In the genomic region with DNA sequence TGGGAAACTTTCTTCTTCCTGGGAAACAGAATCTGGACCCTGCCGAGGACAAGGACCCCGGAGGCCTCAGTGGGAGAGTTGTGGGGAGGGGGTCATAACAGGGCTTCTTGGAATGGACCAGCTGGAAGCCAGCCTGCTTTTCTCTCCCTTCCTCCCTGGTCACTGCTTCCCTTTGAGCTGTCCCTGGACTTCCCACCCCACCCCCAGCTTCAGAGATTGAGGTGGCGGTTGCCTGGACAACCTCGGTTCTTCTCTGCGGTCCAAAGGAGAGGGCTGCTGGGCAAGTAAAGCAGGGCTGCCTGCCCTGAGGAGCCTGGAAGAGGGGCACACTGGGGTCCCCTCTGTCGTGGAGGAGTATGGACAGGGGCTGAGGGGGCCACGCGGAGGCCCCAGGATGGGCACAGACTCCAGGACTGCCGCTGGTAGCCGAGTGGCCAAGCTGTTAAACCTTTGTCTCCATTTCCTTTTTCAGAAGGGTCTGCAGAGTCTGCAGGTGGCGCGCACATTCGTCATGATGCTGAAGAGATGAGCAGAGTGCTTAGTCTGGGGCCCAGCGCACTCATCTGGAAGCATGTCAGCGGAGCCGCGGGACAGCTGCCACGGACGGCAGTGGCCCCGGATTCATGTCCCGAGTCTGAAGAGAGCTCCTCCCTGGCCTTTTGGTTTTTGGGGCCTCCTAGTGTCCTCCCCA, we compare ENCODE assay signal across 11 cellular contexts. TPM values are rescaled to one million over a fixed set of nuclear protein-coding genes. Genes with fewer than 3 reads are reported as not detected.
DNase-seq lines count a peak whose midpoint lies in the region; ATAC-seq, FAIRE-seq and TF ChIP-seq lines count a peak whose summit lies in the region.
"Had no signal": no experiment of that assay in that cellular context is flagged by ENCODE, and none has a peak within 500 bp of the region (broad histone marks: within the 10 kb centered on the region; RNA-seq: fewer than 3 reads in every experiment).

No MANE protein-coding gene starts in this region.

- H3K4me1 Mint-ChIP-seq in stimulated activated naive CD8-positive, alpha-beta T cell treated with anti-CD3 and anti-CD28 coated beads, Interleukin-15, amount 100 ng/mL, for 72 hours, result peaks cover 40% of the 10 kb centered on the region

- no peak overlapping the region for H3K4me3 ChIP-seq in ovary
- no peak overlapping the region for H3K4me3 ChIP-seq in small intestine (ENCODE audit: low read depth in 1 of 2, low read length in 2 of 2)

- FAIRE-seq in small intestine (lab: Jason Lieb, UNC), result no peak

- peak; percentile 8 for ATAC-seq in stimulated activated naive CD8-positive, alpha-beta T cell treated with anti-CD3 and anti-CD28 coated beads, Interleukin-15, amount 100 ng/mL, for 72 hours
- no peak for ATAC-seq in stimulated activated naive CD8-positive, alpha-beta T cell treated with anti-CD3 and anti-CD28 coated beads, Interleukin-15, Interleukin-2, amounts not matched to agents 100 U/mL and 50 U/mL, for 24 hours
- no peak for ATAC-seq in HG02763 (IDR thresholded peaks at IDR 0.05; ENCODE audit: unreplicated experiment)

- no peak overlapping the region for H3K4me3 Mint-ChIP-seq in stimulated activated naive CD8-positive, alpha-beta T cell treated with anti-CD3 and anti-CD28 coated beads, Interleukin-15, amount 100 ng/mL, for 72 hours

- intact Hi-C loops in ovary (cut with DNase I), result loop anchor here in 2 of 4 donors (5.0 kb wide), 2 partner anchors 35 to 40 kb away; a partner anchor contains a TSS

- peak overlapping the region in 1 of 2 donors; percentile 53 for H3K27ac ChIP-seq in ovary
- H3K27ac ChIP-seq in small intestine (ENCODE audit: low read depth in 1 of 2, low read length in 1 of 2), result no peak overlapping the region
- H3K27ac ChIP-seq: KMS-11 had no signal

- no peaks in the 10 kb centered on the region for H3K9me3 Mint-ChIP-seq in stimulated activated naive CD8-positive, alpha-beta T cell treated with anti-CD3 and anti-CD28 coated beads, Interleukin-15, amount 100 ng/mL, for 72 hours

- TF ChIP-seq POLR2A in ovary (IDR thresholded peaks at IDR 0.05), result no peak

- TF ChIP-seq CTCF in ovary (IDR thresholded peaks at IDR 0.05), result no peak

- 72 to 76% (median 76%) methylated on average over 21 of the region's 21 CpGs for WGBS in ovary, 3 donors
- 76 to 90% (median 89%) methylated on average over 21 of the region's 21 CpGs for WGBS in small intestine, 3 donors

- H3K27me3 ChIP-seq in ovary (no peaks in the 10 kb centered on the region), small intestine (ENCODE audit: control insufficient read depth in 2 of 2, insufficient read depth in 2 of 2, low read length in 2 of 2) (no peaks in the 10 kb centered on the region)
- H3K27me3 ChIP-seq: BE2C had no signal

- no peaks in the 10 kb centered on the region for H3K27me3 Mint-ChIP-seq in stimulated activated naive CD8-positive, alpha-beta T cell treated with anti-CD3 and anti-CD28 coated beads, Interleukin-15, amount 100 ng/mL, for 72 hours

- no peak for TF ChIP-seq EP300 in ovary (IDR thresholded peaks at IDR 0.05)

- no peaks in the 10 kb centered on the region for H3K9me3 ChIP-seq in ovary
- no peaks in the 10 kb centered on the region for H3K9me3 ChIP-seq in small intestine (ENCODE audit: control insufficient read depth, low read depth)
- H3K9me3 ChIP-seq: BE2C had no signal

- H3K4me1 ChIP-seq in ovary (ENCODE audit: insufficient read depth) (peaks cover 14% of the 10 kb centered on the region), small intestine (ENCODE audit: control insufficient read depth in 2 of 2, insufficient read depth in 1 of 2, low read depth in 1 of 2, low read length in 1 of 2) (no peaks in the 10 kb centered on the region)

- DNase-seq in stimulated activated naive CD8-positive, alpha-beta T cell treated with anti-CD3 and anti-CD28 coated beads, Interleukin-15, amount 100 ng/mL, for 72 hours, result no peak
- no peak for DNase-seq in stimulated activated naive CD8-positive, alpha-beta T cell treated with anti-CD3 and anti-CD28 coated beads, Interleukin-15, Interleukin-2, amounts not matched to agents 100 U/mL and 50 U/mL, for 24 hours
- DNase-seq in hippocampal formation (lab: John Stamatoyannopoulos, UW), result peak; percentile 48 to 65
- DNase-seq in ovary, result peak in 3 of 5 donors; percentile 22 to 42 (median 32)
- no peak for DNase-seq in HT-29 (ENCODE audit: low spot score)
- DNase-seq in small intestine, result no peak
- no peak for DNase-seq in DMS79 (lab: John Stamatoyannopoulos, UW)
- DNase-seq: BE2C, NCI-H524 treated with DMSO at 0.1 percent for 48 hours had no signal

- H3K36me3 ChIP-seq in ovary, result no peaks in the 10 kb centered on the region
- peaks cover 0 to 7% of the 10 kb centered on the region in 2 donors for H3K36me3 ChIP-seq in small intestine (ENCODE audit: control insufficient read depth in 2 of 2, insufficient read depth in 2 of 2, low read length in 2 of 2)

- H3K27ac Mint-ChIP-seq in stimulated activated naive CD8-positive, alpha-beta T cell treated with anti-CD3 and anti-CD28 coated beads, Interleukin-15, amount 100 ng/mL, for 72 hours, result peak overlapping the region; percentile 30 to 92

RNA-seq across cellular contexts. Expression of a gene that starts 42.8 kb away (rescaled TPM):
- 1 to 10 TPM; 5.3 to 9.6 (median 7.1) TPM for total RNA-seq in ovary
- 1 to 10 TPM in 1 of 2 donors, under 1 TPM in 1; 0.58 to 3.2 TPM for polyA plus RNA-seq in ovary
- 17.9 and 23.6 TPM in 2 replicates for total RNA-seq in HT-29 (2014; rRNA removed; shearing (Covaris generic))
- polyA plus RNA-seq in small intestine, result 1 to 10 TPM; 7.6 to 9.5 (median 8.3) TPM

Comparison
In these comparisons a context has a peak if more than half of its experiments do, and no peak if none do; other contexts are left out.
1. DNase-seq: peak in hippocampal formation (2 of 2) and ovary (3 of 5); none in stimulated activated naive CD8-positive, alpha-beta T cell treated with anti-CD3 and anti-CD28 coated beads, Interleukin-15, amount 100 ng/mL, for 72 hours (0 of 2), stimulated activated naive CD8-positive, alpha-beta T cell treated with anti-CD3 and anti-CD28 coated beads, Interleukin-15, Interleukin-2, amounts not matched to agents 100 U/mL and 50 U/mL, for 24 hours (single experiment), HT-29 (single experiment), small intestine (single experiment) and DMS79 (single experiment).